Comparison of ENCODE assay signal across 30 cellular contexts in genomic region chr1:159408862-159409400, GRCh38. TPM values are rescaled to one million over a fixed set of nuclear protein-coding genes. Genes with fewer than 3 reads are reported as not detected.
"Had no signal": no experiment of that assay in that cellular context is flagged by ENCODE, and none has a peak within 500 bp of the region (broad histone marks: within the 10 kb centered on the region; RNA-seq: fewer than 3 reads in every experiment).

No MANE protein-coding gene starts in this region.

- H3K4me3 ChIP-seq: adrenal gland, Peyer's patch, SJSA1 had no signal

- H3K27ac ChIP-seq: adrenal gland, Peyer's patch, SJSA1 had no signal

- H3K9me3 ChIP-seq: adrenal gland, Peyer's patch, SJSA1, SK-N-SH had no signal

- H3K27me3 ChIP-seq: adrenal gland, Peyer's patch, SJSA1 had no signal

- DNase-seq: activated CD4-positive, alpha-beta T cell treated with anti-CD3 and anti-CD28 coated beads for 36 hours; activated CD4-positive, alpha-beta T cell treated with anti-CD3 and anti-CD28 coated beads, Interleukin-2, amount 10 ng/mL, durations not matched to agents 7 days and 5 days; activated CD4-positive, alpha-beta T cell treated with anti-CD3 and anti-CD28 coated beads, Interleukin-2, amount 50 U/mL, for 48 hours; activated CD8-positive, alpha-beta T cell treated with anti-CD3 and anti-CD28 coated beads, Interleukin-2, amount 10 ng/mL, durations not matched to agents 7 days and 5 days; activated gamma-delta T cell treated with Interleukin-2 at 50 U/mL for 16 hours; activated naive CD4-positive, alpha-beta T cell treated with anti-CD3 and anti-CD28 coated beads for 36 hours; activated T-cell treated with anti-CD3 and anti-CD28 coated beads, Interleukin-2, amount 50 U/mL, for 4 hours; adrenal gland; anterior cingulate cortex; central memory CD4-positive, alpha-beta T cell; NCI-H1105; NCI-H1417 treated with DMSO at 0.1 percent for 48 hours; NCI-H187 treated with DMSO at 0.1 percent for 48 hours; NCI-H2081; NCI-H2171 treated with DMSO at 0.1 percent for 48 hours; NCI-H2227 treated with DMSO at 0.1 percent for 48 hours; NCI-H446; NCI-H510A treated with DMSO at 0.1 percent for 48 hours; NK-92 treated with Interleukin-12 subunit alpha and Interleukin-12 subunit beta, amount 100 ng/mL, for 24 hours; PC-3; Peyer's patch; RPMI8226; SHP77 treated with DMSO at 0.1 percent for 48 hours; SK-N-SH had no signal

- ATAC-seq: activated CD4-positive, alpha-beta T cell treated with anti-CD3 and anti-CD28 coated beads for 36 hours; activated CD4-positive, CD25-positive, alpha-beta regulatory T cell treated with anti-CD3 and anti-CD28 coated beads, Interleukin-2, amount 50 U/mL, for 24 hours; activated CD8-positive, alpha-beta T cell treated with anti-CD3 and anti-CD28 coated beads, Interleukin-2, amount 10 ng/mL, durations not matched to agents 7 days and 5 days; activated naive CD4-positive, alpha-beta T cell treated with anti-CD3 and anti-CD28 coated beads, Interleukin-2, amount 50 U/mL, for 72 hours; activated T-cell treated with anti-CD3 and anti-CD28 coated beads, Interleukin-2, amount 50 U/mL, for 4 hours; PC-3 had no signal

- H3K36me3 ChIP-seq: adrenal gland, Peyer's patch, SJSA1 had no signal

- H3K4me1 ChIP-seq: adrenal gland, Peyer's patch, SJSA1 had no signal

RNA-seq across cellular contexts. Expression of gene OR10J4, which starts 23.1 kb away (rescaled TPM):
- total RNA-seq: activated CD4-positive, alpha-beta T cell treated with anti-CD3 and anti-CD28 coated beads for 36 hours; activated CD4-positive, alpha-beta T cell treated with anti-CD3 and anti-CD28 coated beads, Interleukin-2, amount 10 ng/mL, durations not matched to agents 7 days and 5 days; activated CD8-positive, alpha-beta T cell treated with anti-CD3 and anti-CD28 coated beads, Interleukin-2, amount 10 ng/mL, durations not matched to agents 7 days and 5 days; activated naive CD4-positive, alpha-beta T cell treated with anti-CD3 and anti-CD28 coated beads for 36 hours; activated naive CD4-positive, alpha-beta T cell treated with anti-CD3 and anti-CD28 coated beads, Interleukin-2, amount 50 U/mL, for 72 hours; activated T-cell treated with anti-CD3 and anti-CD28 coated beads, Interleukin-2, amount 50 U/mL, for 4 hours; activated T-helper 1 cell treated with anti-CD3 and anti-CD28 coated beads, Interleukin-12 subunit alpha, Interleukin-12 subunit beta, Interleukin-2, Interleukin-4 antibody, amounts not matched to agents 30 ng/mL and 10 ng/mL and 1 ng/mL, durations not matched to agents 14 hours and 24 hours and 36 hours; adrenal gland; bronchial epithelial cell; M059J; PC-3; Peyer's patch; SJSA1 had no signal

RNA-seq across cellular contexts. Expression of gene OR10J1, which starts 30.6 kb away (rescaled TPM):
- total RNA-seq: activated CD4-positive, alpha-beta T cell treated with anti-CD3 and anti-CD28 coated beads for 36 hours; activated CD4-positive, alpha-beta T cell treated with anti-CD3 and anti-CD28 coated beads, Interleukin-2, amount 10 ng/mL, durations not matched to agents 7 days and 5 days; activated CD8-positive, alpha-beta T cell treated with anti-CD3 and anti-CD28 coated beads, Interleukin-2, amount 10 ng/mL, durations not matched to agents 7 days and 5 days; activated naive CD4-positive, alpha-beta T cell treated with anti-CD3 and anti-CD28 coated beads for 36 hours; activated naive CD4-positive, alpha-beta T cell treated with anti-CD3 and anti-CD28 coated beads, Interleukin-2, amount 50 U/mL, for 72 hours; activated T-cell treated with anti-CD3 and anti-CD28 coated beads, Interleukin-2, amount 50 U/mL, for 4 hours; activated T-helper 1 cell treated with anti-CD3 and anti-CD28 coated beads, Interleukin-12 subunit alpha, Interleukin-12 subunit beta, Interleukin-2, Interleukin-4 antibody, amounts not matched to agents 30 ng/mL and 10 ng/mL and 1 ng/mL, durations not matched to agents 14 hours and 24 hours and 36 hours; adrenal gland; bronchial epithelial cell; M059J; PC-3; Peyer's patch; SJSA1 had no signal
